Comparison of ENCODE assay signal across 1 cellular context in the genomic region with DNA sequence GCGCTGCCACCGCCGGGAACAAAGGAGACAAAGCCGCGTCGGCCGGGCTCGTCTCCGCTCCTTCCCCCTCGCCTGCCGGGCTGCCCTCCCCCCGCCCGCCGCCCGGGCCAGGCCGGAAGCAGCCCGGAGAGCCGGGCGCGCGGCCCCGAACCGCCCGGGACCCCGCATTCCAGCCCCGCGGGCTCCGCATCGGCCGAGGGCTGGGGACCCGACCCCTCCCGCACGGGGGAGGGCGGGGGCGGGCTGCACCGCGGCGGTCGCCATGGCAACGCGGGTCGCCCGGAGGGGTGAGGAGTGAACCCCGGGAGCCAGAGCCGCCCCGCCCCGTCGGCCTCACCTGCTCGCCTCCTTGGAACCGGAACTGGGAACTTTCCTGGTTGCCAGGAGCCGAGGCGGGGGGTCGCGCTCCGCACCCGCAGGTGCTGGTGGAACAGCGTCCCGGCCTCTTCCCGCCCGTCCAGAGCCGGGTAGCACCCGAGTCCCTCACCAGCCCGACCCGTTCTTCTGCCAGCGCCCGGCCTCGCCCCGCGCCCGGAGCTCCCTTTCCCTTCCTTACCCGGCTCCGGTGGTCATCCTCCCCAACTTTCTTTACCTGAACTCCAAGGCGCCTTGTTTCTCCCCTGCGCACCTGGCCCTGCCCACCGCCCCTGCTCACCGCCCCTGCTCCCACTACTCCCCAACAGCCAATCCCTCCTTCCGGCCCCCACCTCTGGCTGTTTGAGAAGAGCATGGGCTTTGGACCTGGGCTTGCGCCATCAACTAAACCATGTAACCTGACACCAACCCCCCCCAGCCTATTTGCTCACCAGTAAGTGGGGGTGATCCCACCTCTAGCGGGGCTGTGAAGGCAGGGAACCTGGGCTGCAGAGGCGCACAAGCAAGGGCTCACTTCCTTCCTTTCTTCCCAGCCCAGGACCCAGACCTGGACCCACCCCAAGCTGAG.
TF ChIP-seq lines count a peak whose summit lies in the region.

A gene with protein sequence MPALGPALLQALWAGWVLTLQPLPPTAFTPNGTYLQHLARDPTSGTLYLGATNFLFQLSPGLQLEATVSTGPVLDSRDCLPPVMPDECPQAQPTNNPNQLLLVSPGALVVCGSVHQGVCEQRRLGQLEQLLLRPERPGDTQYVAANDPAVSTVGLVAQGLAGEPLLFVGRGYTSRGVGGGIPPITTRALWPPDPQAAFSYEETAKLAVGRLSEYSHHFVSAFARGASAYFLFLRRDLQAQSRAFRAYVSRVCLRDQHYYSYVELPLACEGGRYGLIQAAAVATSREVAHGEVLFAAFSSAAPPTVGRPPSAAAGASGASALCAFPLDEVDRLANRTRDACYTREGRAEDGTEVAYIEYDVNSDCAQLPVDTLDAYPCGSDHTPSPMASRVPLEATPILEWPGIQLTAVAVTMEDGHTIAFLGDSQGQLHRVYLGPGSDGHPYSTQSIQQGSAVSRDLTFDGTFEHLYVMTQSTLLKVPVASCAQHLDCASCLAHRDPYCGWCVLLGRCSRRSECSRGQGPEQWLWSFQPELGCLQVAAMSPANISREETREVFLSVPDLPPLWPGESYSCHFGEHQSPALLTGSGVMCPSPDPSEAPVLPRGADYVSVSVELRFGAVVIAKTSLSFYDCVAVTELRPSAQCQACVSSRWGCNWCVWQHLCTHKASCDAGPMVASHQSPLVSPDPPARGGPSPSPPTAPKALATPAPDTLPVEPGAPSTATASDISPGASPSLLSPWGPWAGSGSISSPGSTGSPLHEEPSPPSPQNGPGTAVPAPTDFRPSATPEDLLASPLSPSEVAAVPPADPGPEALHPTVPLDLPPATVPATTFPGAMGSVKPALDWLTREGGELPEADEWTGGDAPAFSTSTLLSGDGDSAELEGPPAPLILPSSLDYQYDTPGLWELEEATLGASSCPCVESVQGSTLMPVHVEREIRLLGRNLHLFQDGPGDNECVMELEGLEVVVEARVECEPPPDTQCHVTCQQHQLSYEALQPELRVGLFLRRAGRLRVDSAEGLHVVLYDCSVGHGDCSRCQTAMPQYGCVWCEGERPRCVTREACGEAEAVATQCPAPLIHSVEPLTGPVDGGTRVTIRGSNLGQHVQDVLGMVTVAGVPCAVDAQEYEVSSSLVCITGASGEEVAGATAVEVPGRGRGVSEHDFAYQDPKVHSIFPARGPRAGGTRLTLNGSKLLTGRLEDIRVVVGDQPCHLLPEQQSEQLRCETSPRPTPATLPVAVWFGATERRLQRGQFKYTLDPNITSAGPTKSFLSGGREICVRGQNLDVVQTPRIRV (N-terminal part only) (minus strand): TSS at position 671 of the 943 bp plus-strand sequence. CDS start 5,475 bp downstream, outside the sequence.

TF ChIP-seq in liver, 16 proteins besides CTCF, POLR2A, EP300 and RAD21 (continued from another document):
- TF ChIP-seq, protein P1, sequence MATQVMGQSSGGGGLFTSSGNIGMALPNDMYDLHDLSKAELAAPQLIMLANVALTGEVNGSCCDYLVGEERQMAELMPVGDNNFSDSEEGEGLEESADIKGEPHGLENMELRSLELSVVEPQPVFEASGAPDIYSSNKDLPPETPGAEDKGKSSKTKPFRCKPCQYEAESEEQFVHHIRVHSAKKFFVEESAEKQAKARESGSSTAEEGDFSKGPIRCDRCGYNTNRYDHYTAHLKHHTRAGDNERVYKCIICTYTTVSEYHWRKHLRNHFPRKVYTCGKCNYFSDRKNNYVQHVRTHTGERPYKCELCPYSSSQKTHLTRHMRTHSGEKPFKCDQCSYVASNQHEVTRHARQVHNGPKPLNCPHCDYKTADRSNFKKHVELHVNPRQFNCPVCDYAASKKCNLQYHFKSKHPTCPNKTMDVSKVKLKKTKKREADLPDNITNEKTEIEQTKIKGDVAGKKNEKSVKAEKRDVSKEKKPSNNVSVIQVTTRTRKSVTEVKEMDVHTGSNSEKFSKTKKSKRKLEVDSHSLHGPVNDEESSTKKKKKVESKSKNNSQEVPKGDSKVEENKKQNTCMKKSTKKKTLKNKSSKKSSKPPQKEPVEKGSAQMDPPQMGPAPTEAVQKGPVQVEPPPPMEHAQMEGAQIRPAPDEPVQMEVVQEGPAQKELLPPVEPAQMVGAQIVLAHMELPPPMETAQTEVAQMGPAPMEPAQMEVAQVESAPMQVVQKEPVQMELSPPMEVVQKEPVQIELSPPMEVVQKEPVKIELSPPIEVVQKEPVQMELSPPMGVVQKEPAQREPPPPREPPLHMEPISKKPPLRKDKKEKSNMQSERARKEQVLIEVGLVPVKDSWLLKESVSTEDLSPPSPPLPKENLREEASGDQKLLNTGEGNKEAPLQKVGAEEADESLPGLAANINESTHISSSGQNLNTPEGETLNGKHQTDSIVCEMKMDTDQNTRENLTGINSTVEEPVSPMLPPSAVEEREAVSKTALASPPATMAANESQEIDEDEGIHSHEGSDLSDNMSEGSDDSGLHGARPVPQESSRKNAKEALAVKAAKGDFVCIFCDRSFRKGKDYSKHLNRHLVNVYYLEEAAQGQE (IDR thresholded peaks at IDR 0.05): peak; percentile 44
- peak; percentile 16 for TF ChIP-seq FOXA2 (IDR thresholded peaks at IDR 0.05)
- TF ChIP-seq JUND (IDR thresholded peaks at IDR 0.05): peak in 1 of 2 donors; percentile 27
- peak; percentile 83 to 86 for TF ChIP-seq HNF4A (conservative IDR thresholded peaks at IDR 0.05)
- TF ChIP-seq, protein P2, sequence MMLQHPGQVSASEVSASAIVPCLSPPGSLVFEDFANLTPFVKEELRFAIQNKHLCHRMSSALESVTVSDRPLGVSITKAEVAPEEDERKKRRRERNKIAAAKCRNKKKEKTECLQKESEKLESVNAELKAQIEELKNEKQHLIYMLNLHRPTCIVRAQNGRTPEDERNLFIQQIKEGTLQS (IDR thresholded peaks at IDR 0.05): peak; percentile 80
- no peak for TF ChIP-seq NR2F2 (IDR thresholded peaks at IDR 0.05)
- no peak for TF ChIP-seq FOXA1 (IDR thresholded peaks at IDR 0.05)
- peak; percentile 53 to 59 for TF ChIP-seq RXRA (IDR thresholded peaks at IDR 0.05)
TF ChIP-seq in liver: peak in this region for 10.
